Comparison of ENCODE assay signal across 15 cellular contexts in the genomic region with DNA sequence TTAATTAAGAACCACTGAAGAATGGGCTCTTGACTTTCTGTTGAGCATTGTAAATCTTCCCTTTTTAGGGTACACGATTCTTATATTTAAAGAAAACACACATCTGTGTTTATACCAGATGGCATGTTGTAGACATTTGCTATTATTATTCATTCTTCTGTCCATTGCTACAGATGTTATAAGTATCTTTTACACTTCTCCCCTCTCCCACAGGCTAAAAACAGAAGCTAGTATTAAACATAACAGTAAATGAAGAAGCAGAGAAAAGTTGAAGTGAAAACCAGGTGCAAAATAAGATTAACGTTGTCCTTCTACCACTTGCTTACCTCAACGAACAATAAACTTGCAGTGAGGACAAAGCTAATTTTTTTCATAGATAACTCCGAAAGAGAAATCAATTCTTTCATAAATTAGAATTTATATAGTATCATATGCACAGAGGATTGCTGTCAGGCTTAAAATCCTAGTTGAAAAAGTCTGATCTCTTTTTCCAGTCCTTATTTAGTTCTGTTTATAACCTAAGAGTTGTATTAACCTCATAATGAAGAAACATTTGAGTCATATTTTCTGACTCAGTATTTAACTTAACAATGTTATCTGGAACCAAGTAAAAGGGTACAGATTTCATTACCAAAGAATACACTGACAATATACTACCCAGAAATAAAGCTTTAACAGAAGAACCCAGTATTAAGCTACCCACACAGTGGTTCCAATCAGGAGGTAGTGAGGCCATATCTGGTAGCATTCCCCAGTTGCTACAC. TPM values are rescaled to one million over a fixed set of nuclear protein-coding genes. Genes with fewer than 3 reads are reported as not detected.
A peak's percentile ranks its signal among the peaks of the same experiment; 100 is the strongest.
DNase-seq lines count a peak whose midpoint lies in the region; ATAC-seq and TF ChIP-seq lines count a peak whose summit lies in the region.
"Had no signal": no experiment of that assay in that cellular context is flagged by ENCODE, and none has a peak within 500 bp of the region (broad histone marks: within the 10 kb centered on the region; RNA-seq: fewer than 3 reads in every experiment).

No MANE protein-coding gene starts in this region.

- H3F3A ChIP-seq in GM23248 (ENCODE audit: insufficient read depth): no peaks in the 10 kb centered on the region

- WGBS in GM23248 (ENCODE audit: low coverage in 1 of 2, low lambda C conversion rate in 2 of 2, missing lambda C conversion rate in 2 of 2), 2 experiments: 71 to 76% methylated on average over 4 of the region's 4 CpGs
- WGBS in mesenchymal stem cell: 83% methylated on average over 1 of the region's 4 CpGs

- no peaks in the 10 kb centered on the region for H3K36me3 Mint-ChIP-seq in activated naive CD8-positive, alpha-beta T cell treated with anti-CD3 and anti-CD28 coated beads, Interleukin-2, amount 50 U/mL, for 24 hours (ENCODE audit: low read depth)
- H3K36me3 Mint-ChIP-seq: CD4-positive, CD25-positive, alpha-beta regulatory T cell had no signal

- H3K14ac ChIP-seq in mesenchymal stem cell (ENCODE audit: low read length in 2 of 2): no peak overlapping the region

- H2AFZ ChIP-seq in GM23248 (no peak overlapping the region), OCI-LY7 (ENCODE audit: low read length) (no peak overlapping the region), mesenchymal stem cell (ENCODE audit: low read depth, low read length) (no peak overlapping the region)
- H2AFZ ChIP-seq: GM23338 had no signal

- H2AK5ac ChIP-seq in mesenchymal stem cell (ENCODE audit: low read length, severe bottlenecking): no peak overlapping the region

- CTCF ChIA-PET in OCI-LY7 (lab: Charles Lee; ENCODE audit: unreplicated experiment): interaction anchor here (0.7 to 2.3 kb wide), 3 partner anchors 20 to 35 kb away, joined by 4 to 10 read pairs (median 5); no protein-coding TSS in a partner anchor

- no peak overlapping the region for H2BK12ac ChIP-seq in mesenchymal stem cell (ENCODE audit: low read length in 2 of 2)

- H2BK120ac ChIP-seq in mesenchymal stem cell (ENCODE audit: low read depth, low read length): no peak overlapping the region

- H4K91ac ChIP-seq in mesenchymal stem cell (ENCODE audit: low read length): no peak overlapping the region

- in situ Hi-C loops in GM23248 (cut with MboI): no loop called here

- POLR2A ChIA-PET in OCI-LY7 (lab: Charles Lee): interaction anchor here (0.7 to 18.0 kb wide), 6 partner anchors 10 to 52 kb away, joined by 3 to 805 read pairs (median 7); partner anchors contain the start of gene ZNF385B

- no peak for TF ChIP-seq CTCF in OCI-LY7 (conservative IDR thresholded peaks at IDR 0.05; ENCODE audit: low read length)
- no peak for TF ChIP-seq CTCF in fibroblast of pulmonary artery (IDR thresholded peaks at IDR 0.05; ENCODE audit: low read length, missing control alignments)

- no peak overlapping the region for H4K8ac ChIP-seq in mesenchymal stem cell (ENCODE audit: low read length)

- no peak overlapping the region for H3K27ac ChIP-seq in GM23248
- peak overlapping the region; percentile 100 for H3K27ac ChIP-seq in OCI-LY7 (ENCODE audit: low read depth, low read length, poor library complexity, severe bottlenecking)
- no peak overlapping the region for H3K27ac ChIP-seq in mesenchymal stem cell (ENCODE audit: low read length, poor library complexity, severe bottlenecking)
- H3K27ac ChIP-seq: BLaER1 treated with 17β-estradiol and CSF1 and Interleukin-3, amounts not matched to agents 10 nM and 100 nM had no signal

- no peak overlapping the region for H2BK15ac ChIP-seq in mesenchymal stem cell (ENCODE audit: low read depth, poor library complexity, severe bottlenecking)

- DNase-seq in GM23248 (peak; percentile 30), OCI-LY7 (ENCODE audit: low spot score) (peak; percentile 91), amniotic epithelial cell (ENCODE audit: low read depth) (peak; percentile 22), fibroblast of pulmonary artery (ENCODE audit: low read depth) (peak; percentile 20), NCI-H82 (lab: John Stamatoyannopoulos, UW) (no peak), NOMO-1 (lab: John Stamatoyannopoulos, UW; ENCODE audit: unreplicated experiment in 2 of 2) (no peak), mesenchymal stem cell (no peak)
- no peak for DNase-seq in activated naive CD8-positive, alpha-beta T cell treated with anti-CD3 and anti-CD28 coated beads, Interleukin-2, amount 50 U/mL, for 24 hours
- DNase-seq: ACHN; CD4-positive, CD25-positive, alpha-beta regulatory T cell; H7 had no signal

- H3K9me3 ChIP-seq in GM23248 (ENCODE audit: low read depth) (no peaks in the 10 kb centered on the region), OCI-LY7 (ENCODE audit: low read length) (no peaks in the 10 kb centered on the region), mesenchymal stem cell (ENCODE audit: control insufficient read depth, low read length) (no peaks in the 10 kb centered on the region)
- H3K9me3 ChIP-seq: BLaER1 treated with 17β-estradiol and CSF1 and Interleukin-3, amounts not matched to agents 10 nM and 100 nM had no signal

- TSS peak; percentile 79 for BruUV-seq in OCI-LY7 (replicated peaks; lab: Mats Ljungman, UMichigan)

- H4K20me1 ChIP-seq in GM23248 (ENCODE audit: insufficient read depth) (no peaks in the 10 kb centered on the region), OCI-LY7 (ENCODE audit: insufficient read depth, low read length) (no peaks in the 10 kb centered on the region)
- H4K20me1 ChIP-seq: BLaER1 treated with 17β-estradiol and CSF1 and Interleukin-3, amounts not matched to agents 10 nM and 100 nM had no signal

- no peak for ATAC-seq in activated naive CD8-positive, alpha-beta T cell treated with anti-CD3 and anti-CD28 coated beads, Interleukin-2, amount 50 U/mL, for 24 hours
- ATAC-seq: GM23338 had no signal

- no peak overlapping the region for H3K27ac Mint-ChIP-seq in activated naive CD8-positive, alpha-beta T cell treated with anti-CD3 and anti-CD28 coated beads, Interleukin-2, amount 50 U/mL, for 24 hours
- H3K27ac Mint-ChIP-seq: GM23338 had no signal

- H3K4me1 Mint-ChIP-seq in activated naive CD8-positive, alpha-beta T cell treated with anti-CD3 and anti-CD28 coated beads, Interleukin-2, amount 50 U/mL, for 24 hours: no peaks in the 10 kb centered on the region
- H3K4me1 Mint-ChIP-seq: CD4-positive, CD25-positive, alpha-beta regulatory T cell; GM23338 had no signal

- H3K36me3 ChIP-seq in GM23248 (ENCODE audit: low read depth): no peaks in the 10 kb centered on the region
- H3K36me3 ChIP-seq in OCI-LY7 (ENCODE audit: insufficient read depth, low read length): no peaks in the 10 kb centered on the region
- no peaks in the 10 kb centered on the region for H3K36me3 ChIP-seq in mesenchymal stem cell (ENCODE audit: control insufficient read depth in 1 of 2, insufficient read depth in 2 of 2, low read depth in 1 of 2, low read length in 2 of 2)
- H3K36me3 ChIP-seq: BLaER1 treated with 17β-estradiol and CSF1 and Interleukin-3, amounts not matched to agents 10 nM and 100 nM had no signal

- no peaks in the 10 kb centered on the region for H3K79me1 ChIP-seq in mesenchymal stem cell (replicated peaks; ENCODE audit: low read length, poor library complexity, severe bottlenecking)

- H3K4me1 ChIP-seq in GM23248 (ENCODE audit: insufficient read depth) (no peaks in the 10 kb centered on the region), OCI-LY7 (ENCODE audit: insufficient read depth, low read length, poor library complexity, severe bottlenecking) (peaks cover 97% of the 10 kb centered on the region), mesenchymal stem cell (ENCODE audit: control insufficient read depth, insufficient read depth, low read depth, low read length) (no peaks in the 10 kb centered on the region)
- H3K4me1 ChIP-seq: BLaER1 treated with 17β-estradiol and CSF1 and Interleukin-3, amounts not matched to agents 10 nM and 100 nM had no signal

- H3K9me3 Mint-ChIP-seq in activated naive CD8-positive, alpha-beta T cell treated with anti-CD3 and anti-CD28 coated beads, Interleukin-2, amount 50 U/mL, for 24 hours: no peaks in the 10 kb centered on the region
- H3K9me3 Mint-ChIP-seq: CD4-positive, CD25-positive, alpha-beta regulatory T cell; GM23338 had no signal

- H3K9me2 ChIP-seq in GM23248 (ENCODE audit: insufficient read depth) (no peaks in the 10 kb centered on the region), OCI-LY7 (ENCODE audit: insufficient read depth, low read length) (no peaks in the 10 kb centered on the region)

- H3K27me3 ChIP-seq in GM23248 (replicated peaks; ENCODE audit: insufficient read depth): 0 out of 2 replicates have a peak, but pooled peaks cover 8% of the 10 kb centered on the region
- H3K27me3 ChIP-seq in mesenchymal stem cell (ENCODE audit: control insufficient read depth in 1 of 2, insufficient read depth in 1 of 2, low read length in 2 of 2): peaks cover 0 to 4% of the 10 kb centered on the region in 2 experiments
- H3K27me3 ChIP-seq: BLaER1 treated with 17β-estradiol and CSF1 and Interleukin-3, amounts not matched to agents 10 nM and 100 nM had no signal

- intact Hi-C loops in OCI-LY7 (cut with micrococcal nuclease; ENCODE audit: unreplicated experiment): loop anchor here (1.0 to 5.0 kb wide), 2 partner anchors 17 to 1430 kb away; no protein-coding TSS in a partner anchor

- no peak overlapping the region for H3K4me2 ChIP-seq in GM23248 (ENCODE audit: unreplicated experiment)
- peak overlapping the region; percentile 80 for H3K4me2 ChIP-seq in OCI-LY7 (ENCODE audit: low read length)
- H3K4me2 ChIP-seq in mesenchymal stem cell (ENCODE audit: low read length, poor library complexity, severe bottlenecking): no peak overlapping the region
- H3K4me2 ChIP-seq: BLaER1 treated with 17β-estradiol and CSF1 and Interleukin-3, amounts not matched to agents 10 nM and 100 nM; GM23338 had no signal

- no peak overlapping the region for H3K4me3 ChIP-seq in GM23248
- H3K4me3 ChIP-seq in OCI-LY7 (ENCODE audit: low read depth, low read length, poor library complexity, severe bottlenecking): peak overlapping the region; percentile 66
- no peak overlapping the region for H3K4me3 ChIP-seq in fibroblast of pulmonary artery (replicated peaks; ENCODE audit: low read depth, low read length)
- no peak overlapping the region for H3K4me3 ChIP-seq in mesenchymal stem cell (ENCODE audit: insufficient read depth in 1 of 2, low read depth in 1 of 2, low read length in 2 of 2)
- H3K4me3 ChIP-seq: BLaER1 treated with 17β-estradiol and CSF1 and Interleukin-3, amounts not matched to agents 10 nM and 100 nM; GM23338 had no signal

- no peak overlapping the region for H3K4me3 Mint-ChIP-seq in activated naive CD8-positive, alpha-beta T cell treated with anti-CD3 and anti-CD28 coated beads, Interleukin-2, amount 50 U/mL, for 24 hours
- H3K4me3 Mint-ChIP-seq: CD4-positive, CD25-positive, alpha-beta regulatory T cell; GM23338 had no signal

- H3K18ac ChIP-seq in mesenchymal stem cell (ENCODE audit: low read depth in 1 of 2, low read length in 2 of 2): no peak overlapping the region

- no peak overlapping the region for H3K9ac ChIP-seq in GM23248
- no peak overlapping the region for H3K9ac ChIP-seq in mesenchymal stem cell (ENCODE audit: low read length)
- H3K9ac ChIP-seq: BLaER1 treated with 17β-estradiol and CSF1 and Interleukin-3, amounts not matched to agents 10 nM and 100 nM had no signal

- no peak overlapping the region for H3K4ac ChIP-seq in mesenchymal stem cell (ENCODE audit: low read depth in 1 of 2, low read length in 2 of 2)

- H3K79me2 ChIP-seq in GM23248 (ENCODE audit: insufficient read depth) (no peaks in the 10 kb centered on the region), OCI-LY7 (ENCODE audit: insufficient read depth, low read depth, low read length) (peaks cover 69% of the 10 kb centered on the region; the same call in 1 of the 2 replicates)

- H3K23ac ChIP-seq in mesenchymal stem cell (ENCODE audit: low read length in 2 of 2): no peak overlapping the region

- no peak overlapping the region for H2BK5ac ChIP-seq in mesenchymal stem cell (ENCODE audit: low read depth, low read length, poor library complexity, severe bottlenecking)

- H3K27me3 Mint-ChIP-seq in activated naive CD8-positive, alpha-beta T cell treated with anti-CD3 and anti-CD28 coated beads, Interleukin-2, amount 50 U/mL, for 24 hours: peaks cover 3% of the 10 kb centered on the region

RNA-seq across cellular contexts. Expression of gene ZNF385B, which starts 16.4 kb away (rescaled TPM):
- not detected in 2 replicates for total RNA-seq in GM23248 (2014; rRNA removed; shearing (Covaris generic))
- polyA plus RNA-seq in GM23248 (2016; fragmentation: Nextera tagmentation; extraction: Ambion mirVana): 0.30 TPM in 1 of 2 replicates, not detected in the other
- 113 and 195 TPM in 2 replicates for total RNA-seq in OCI-LY7 (2014; rRNA removed; shearing (Covaris generic))
- 178 and 217 TPM in 2 replicates for total RNA-seq in OCI-LY7 (2022)
- not detected for polyA plus RNA-seq in mesenchymal stem cell (2013, experiment 1 of 2)
- not detected for polyA plus RNA-seq in mesenchymal stem cell (2013, experiment 2 of 2)
- total RNA-seq: A172; CD4-positive, CD25-positive, alpha-beta regulatory T cell; HT-29 had no signal
- polyA plus RNA-seq: CD4-positive, CD25-positive, alpha-beta regulatory T cell had no signal

Comparison
In these comparisons a context has a peak if more than half of its experiments do, and no peak if none do; other contexts are left out.
1. DNase-seq: peak in GM23248 (single experiment), OCI-LY7 (single experiment), amniotic epithelial cell (single experiment) and fibroblast of pulmonary artery (single experiment); none in NCI-H82 (single experiment), NOMO-1 (0 of 2), activated naive CD8-positive, alpha-beta T cell treated with anti-CD3 and anti-CD28 coated beads, Interleukin-2, amount 50 U/mL, for 24 hours (single experiment) and mesenchymal stem cell (single experiment).
2. RNA of gene ZNF385B, which starts 16.4 kb away (total RNA-seq): 113 to 217 TPM in OCI-LY7; not detected in GM23248; every median in the first group is over 100 times any median in the second.